ENCODE assay signal across 1 cellular context in the genomic region with DNA sequence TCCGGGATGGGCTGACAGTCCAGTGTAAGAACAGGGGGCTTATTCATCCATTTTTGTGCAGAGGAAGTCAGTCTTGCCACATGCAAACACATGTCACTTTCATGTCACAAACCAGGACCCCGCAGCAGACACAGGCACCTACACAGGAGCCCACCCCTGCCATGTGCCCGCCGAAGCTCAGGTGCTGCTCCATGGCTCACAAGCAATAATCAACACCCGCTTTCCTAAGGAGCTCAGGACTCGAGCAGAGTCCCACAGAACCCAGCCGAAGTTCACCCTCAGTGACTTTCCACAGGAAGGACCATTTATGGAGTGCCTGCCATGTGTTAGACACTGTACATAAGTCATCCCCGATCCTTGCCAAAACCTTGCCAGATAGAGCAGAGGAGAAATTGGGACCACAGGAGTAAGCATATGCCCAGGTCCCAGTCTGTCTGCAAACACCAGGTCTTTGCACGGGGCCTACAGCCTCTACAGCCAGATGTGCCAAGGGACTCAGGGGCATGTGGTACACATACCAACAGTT.
TF ChIP-seq lines count a peak whose summit lies in the region.

No MANE protein-coding gene starts in this region.

TF ChIP-seq in IMR-90, 13 proteins besides CTCF, POLR2A, EP300 and RAD21:
- no peak for TF ChIP-seq CEBPB (IDR thresholded peaks at IDR 0.05; ENCODE audit: low read depth, low read length)
- no peak for TF ChIP-seq CHD1 (IDR thresholded peaks at IDR 0.05; ENCODE audit: low read depth, low read length)
- TF ChIP-seq FOS (IDR thresholded peaks at IDR 0.05; ENCODE audit: low read depth, low read length), result no peak
- no peak for TF ChIP-seq MAFK (IDR thresholded peaks at IDR 0.05; ENCODE audit: low read depth, low read length)
- no peak for TF ChIP-seq MXI1 (IDR thresholded peaks at IDR 0.05; ENCODE audit: borderline replicate concordance, low read depth, low read length)
- TF ChIP-seq, protein P1, sequence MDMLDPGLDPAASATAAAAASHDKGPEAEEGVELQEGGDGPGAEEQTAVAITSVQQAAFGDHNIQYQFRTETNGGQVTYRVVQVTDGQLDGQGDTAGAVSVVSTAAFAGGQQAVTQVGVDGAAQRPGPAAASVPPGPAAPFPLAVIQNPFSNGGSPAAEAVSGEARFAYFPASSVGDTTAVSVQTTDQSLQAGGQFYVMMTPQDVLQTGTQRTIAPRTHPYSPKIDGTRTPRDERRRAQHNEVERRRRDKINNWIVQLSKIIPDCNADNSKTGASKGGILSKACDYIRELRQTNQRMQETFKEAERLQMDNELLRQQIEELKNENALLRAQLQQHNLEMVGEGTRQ (IDR thresholded peaks at IDR 0.05; ENCODE audit: low read depth, low read length), result no peak
- no peak for TF ChIP-seq RFX5 (IDR thresholded peaks at IDR 0.05; ENCODE audit: low read depth, low read length)
- TF ChIP-seq MAZ (IDR thresholded peaks at IDR 0.05; ENCODE audit: borderline replicate concordance, low read depth, low read length), result no peak
- no peak for TF ChIP-seq NFE2L2 (IDR thresholded peaks at IDR 0.05; ENCODE audit: low read depth, low read length)
